12 cellular contexts compared by ENCODE assay signal in the genomic region with DNA sequence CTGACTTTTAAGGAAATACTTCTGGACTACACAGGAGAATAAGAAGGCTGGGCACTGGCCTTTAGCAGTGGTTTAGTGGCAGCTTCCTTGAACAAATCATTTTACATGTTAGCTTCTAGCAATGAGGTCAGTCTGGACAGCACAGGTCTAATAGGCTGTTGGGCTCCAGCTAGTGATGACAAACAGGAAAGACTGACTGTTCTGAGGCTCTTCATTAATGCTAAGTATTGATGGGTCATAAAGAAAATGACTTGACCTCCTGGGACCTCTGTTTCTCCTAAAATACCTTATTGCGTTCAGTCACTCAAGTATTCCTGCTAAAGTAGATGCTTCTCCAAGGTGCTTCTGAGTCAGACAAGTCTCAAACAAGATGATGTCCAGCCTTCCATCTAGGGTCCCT. TPM values are rescaled to one million over a fixed set of nuclear protein-coding genes. Genes with fewer than 3 reads are reported as not detected.
"Had no signal": no experiment of that assay in that cellular context is flagged by ENCODE, and none has a peak within 500 bp of the region (broad histone marks: within the 10 kb centered on the region; RNA-seq: fewer than 3 reads in every experiment).

No MANE protein-coding gene starts in this region.

- ATAC-seq: foreskin keratinocyte; naive thymus-derived CD4-positive, alpha-beta T cell; stimulated activated naive B cell treated with anti-CD40 and anti-IgM and Interleukin-4, amounts not matched to agents 10 μg/mL and 1 μg/mL and 100 μg/mL, for 72 hours; stimulated activated naive CD8-positive, alpha-beta T cell treated with anti-CD3 and anti-CD28 coated beads, Interleukin-15, amount 100 ng/mL, for 72 hours; upper lobe of right lung had no signal

- DNase-seq: erythroblast; foreskin keratinocyte; naive thymus-derived CD4-positive, alpha-beta T cell; nephron progenitor cell; sigmoid colon; stimulated activated CD4-positive, alpha-beta T cell treated with anti-CD3 and anti-CD28 coated beads, Interleukin-2, amount 100 ng/mL, for 24 hours; stimulated activated CD4-positive, alpha-beta T cell treated with anti-CD3 and anti-CD28 coated beads, Interleukin-4, amount 100 ng/mL, for 4 hours; stimulated activated naive B cell treated with anti-CD40 and anti-IgM and Interleukin-4, amounts not matched to agents 10 μg/mL and 1 μg/mL and 100 μg/mL, for 72 hours; stimulated activated naive CD8-positive, alpha-beta T cell treated with anti-CD3 and anti-CD28 coated beads, Interleukin-15, amount 100 ng/mL, for 72 hours; testis; upper lobe of right lung had no signal

- H3K4me3 Mint-ChIP-seq: dendritic cell treated with granulocyte-macrophage colony-stimulating factor and Interleukin-4, amounts not matched to agents 40 ng/mL and 50 ng/mL, for 4 days; naive thymus-derived CD4-positive, alpha-beta T cell; nephron progenitor cell; stimulated activated naive B cell treated with anti-CD40 and anti-IgM and Interleukin-4, amounts not matched to agents 10 μg/mL and 1 μg/mL and 100 μg/mL, for 72 hours; stimulated activated naive CD8-positive, alpha-beta T cell treated with anti-CD3 and anti-CD28 coated beads, Interleukin-15, amount 100 ng/mL, for 72 hours had no signal

- H3K36me3 Mint-ChIP-seq: stimulated activated naive B cell treated with anti-CD40 and anti-IgM and Interleukin-4, amounts not matched to agents 10 μg/mL and 1 μg/mL and 100 μg/mL, for 72 hours had no signal

- H3K9me3 Mint-ChIP-seq: dendritic cell treated with granulocyte-macrophage colony-stimulating factor and Interleukin-4, amounts not matched to agents 40 ng/mL and 50 ng/mL, for 4 days; nephron progenitor cell; stimulated activated naive B cell treated with anti-CD40 and anti-IgM and Interleukin-4, amounts not matched to agents 10 μg/mL and 1 μg/mL and 100 μg/mL, for 72 hours; stimulated activated naive CD8-positive, alpha-beta T cell treated with anti-CD3 and anti-CD28 coated beads, Interleukin-15, amount 100 ng/mL, for 72 hours had no signal

- H3K27ac Mint-ChIP-seq: dendritic cell treated with granulocyte-macrophage colony-stimulating factor and Interleukin-4, amounts not matched to agents 40 ng/mL and 50 ng/mL, for 4 days; naive thymus-derived CD4-positive, alpha-beta T cell; nephron progenitor cell; stimulated activated naive B cell treated with anti-CD40 and anti-IgM and Interleukin-4, amounts not matched to agents 10 μg/mL and 1 μg/mL and 100 μg/mL, for 72 hours; stimulated activated naive CD8-positive, alpha-beta T cell treated with anti-CD3 and anti-CD28 coated beads, Interleukin-15, amount 100 ng/mL, for 72 hours had no signal

RNA-seq across cellular contexts. Expression of a gene that starts 4.9 kb away (rescaled TPM):
- polyA plus RNA-seq: naive thymus-derived CD4-positive, alpha-beta T cell had no signal
